ENCODE assay signal across 1 cellular context in genomic region chr2:201642579-201643215, GRCh38.
TF ChIP-seq lines count a peak whose summit lies in the region.

No MANE protein-coding gene starts in this region.

TF ChIP-seq in HepG2, 621 proteins besides CTCF, POLR2A, EP300 and RAD21 (continued from another document and continues in another):
- TF ChIP-seq HMGXB3 (CRISPR knock-in tag; IDR thresholded peaks at IDR 0.05; ENCODE audit: borderline replicate concordance): peak; percentile 83
- TF ChIP-seq XRCC5 (optimal IDR thresholded peaks at IDR 0.05; ENCODE audit: low read length): peak; percentile 49
- peak; percentile 62; the same call in 1 of the 2 replicates for TF ChIP-seq DZIP1 (CRISPR knock-in tag; IDR thresholded peaks at IDR 0.05)
- no peak for TF ChIP-seq ZNF335 (CRISPR knock-in tag; IDR thresholded peaks at IDR 0.05)
- peak; percentile 7; the same call in 1 of the 2 replicates for TF ChIP-seq ZNF3 (CRISPR knock-in tag; IDR thresholded peaks at IDR 0.05)
- TF ChIP-seq ARHGAP35 (CRISPR knock-in tag; IDR thresholded peaks at IDR 0.05; ENCODE audit: borderline replicate concordance): 0 out of 2 replicates have a peak, but pooled peaks have one; percentile 80
- no peak for TF ChIP-seq PRPF4 (IDR thresholded peaks at IDR 0.05; ENCODE audit: low read depth, low read length, poor library complexity, severe bottlenecking)
- peak; percentile 95 for TF ChIP-seq BORCS8-MEF2B (CRISPR knock-in tag; IDR thresholded peaks at IDR 0.05)
- peak; percentile 69; the same call in 1 of the 2 replicates for TF ChIP-seq GZF1 (CRISPR knock-in tag; IDR thresholded peaks at IDR 0.05)
- TF ChIP-seq CERS6 (CRISPR knock-in tag; IDR thresholded peaks at IDR 0.05): no peak
- peak; percentile 90; the same call in 1 of the 2 replicates for TF ChIP-seq ZNF235 (CRISPR knock-in tag; IDR thresholded peaks at IDR 0.05; ENCODE audit: borderline replicate concordance)
- peak; percentile 79; the same call in 1 of the 2 replicates for TF ChIP-seq ZNF616 (CRISPR knock-in tag; IDR thresholded peaks at IDR 0.05; ENCODE audit: low read depth)
- TF ChIP-seq U2AF2 (IDR thresholded peaks at IDR 0.05; ENCODE audit: low read depth, low read length): peak; percentile 56; the same call in 1 of the 2 replicates
- peak; percentile 69; the same call in 1 of the 2 replicates for TF ChIP-seq NFKB2 (CRISPR knock-in tag; IDR thresholded peaks at IDR 0.05; ENCODE audit: borderline replicate concordance)
- peak; percentile 95 for TF ChIP-seq RBFOX2 (IDR thresholded peaks at IDR 0.05; ENCODE audit: low read depth, low read length)
- TF ChIP-seq ZBTB2 (CRISPR knock-in tag; IDR thresholded peaks at IDR 0.05; ENCODE audit: low read depth): no peak
- TF ChIP-seq KDM5A (IDR thresholded peaks at IDR 0.05; ENCODE audit: borderline replicate concordance, low read length): peak; percentile 97
- peak; percentile 79 for TF ChIP-seq ZSCAN21 (CRISPR knock-in tag; IDR thresholded peaks at IDR 0.05; ENCODE audit: borderline replicate concordance)
- TF ChIP-seq SRF (IDR thresholded peaks at IDR 0.05; ENCODE audit: low read depth, low read length): peak; percentile 61; the same call in 1 of the 2 replicates
- TF ChIP-seq KDM6A (CRISPR knock-in tag; IDR thresholded peaks at IDR 0.05; ENCODE audit: low read depth): no peak
- TF ChIP-seq ATF7-NPFF (CRISPR knock-in tag; IDR thresholded peaks at IDR 0.05; ENCODE audit: low read depth): peak; percentile 95
- no peak; the same call in 1 of the 2 replicates for TF ChIP-seq ZNF367 (CRISPR knock-in tag; IDR thresholded peaks at IDR 0.05; ENCODE audit: borderline replicate concordance)
- no peak for TF ChIP-seq NR2F2 (IDR thresholded peaks at IDR 0.05; ENCODE audit: borderline replicate concordance, low read depth)
- peak; percentile 86 for TF ChIP-seq AGO2 (optimal IDR thresholded peaks at IDR 0.05; ENCODE audit: low read depth, low read length)
- TF ChIP-seq RBM22 (optimal IDR thresholded peaks at IDR 0.05; ENCODE audit: low read length): no peak
- TF ChIP-seq ZNF629 (CRISPR knock-in tag; conservative IDR thresholded peaks at IDR 0.05): peak; percentile 16; the same call in 1 of the 2 replicates
- peak; percentile 98 for TF ChIP-seq ZBTB1 (CRISPR knock-in tag; IDR thresholded peaks at IDR 0.05; ENCODE audit: borderline replicate concordance)
- TF ChIP-seq KDM3A (CRISPR knock-in tag; IDR thresholded peaks at IDR 0.05; ENCODE audit: low read depth): 0 out of 2 replicates have a peak, but pooled peaks have one; percentile 79
- no peak for TF ChIP-seq ETS1 (CRISPR knock-in tag; IDR thresholded peaks at IDR 0.05)
- TF ChIP-seq ZNF589 (CRISPR knock-in tag; conservative IDR thresholded peaks at IDR 0.05): peak; percentile 42; the same call in 1 of the 2 replicates
- peak; percentile 58 for TF ChIP-seq ZNF331 (CRISPR knock-in tag; IDR thresholded peaks at IDR 0.05)
- 0 out of 2 replicates have a peak, but pooled peaks have one; percentile 24 for TF ChIP-seq PPARG (CRISPR knock-in tag; conservative IDR thresholded peaks at IDR 0.05)
- peak; percentile 58; the same call in 1 of the 2 replicates for TF ChIP-seq TBX2 (CRISPR knock-in tag; IDR thresholded peaks at IDR 0.05; ENCODE audit: borderline replicate concordance)
- TF ChIP-seq ZNF296 (CRISPR knock-in tag; conservative IDR thresholded peaks at IDR 0.05): no peak
- no peak for TF ChIP-seq E2F5 (CRISPR knock-in tag; conservative IDR thresholded peaks at IDR 0.05)
- TF ChIP-seq NFAT5 (CRISPR knock-in tag; IDR thresholded peaks at IDR 0.05): peak; percentile 49; the same call in 1 of the 2 replicates
- TF ChIP-seq ZNF350 (CRISPR knock-in tag; IDR thresholded peaks at IDR 0.05; ENCODE audit: borderline replicate concordance, low read depth): peak; percentile 44; the same call in 1 of the 2 replicates
- no peak for TF ChIP-seq SIX1 (CRISPR knock-in tag; IDR thresholded peaks at IDR 0.05; ENCODE audit: borderline replicate concordance)
- no peak for TF ChIP-seq TCF12 (IDR thresholded peaks at IDR 0.05)
- 0 out of 2 replicates have a peak, but pooled peaks have one; percentile 51 for TF ChIP-seq TCF12 (CRISPR knock-in tag; IDR thresholded peaks at IDR 0.05)
- no peak for TF ChIP-seq THRA (CRISPR knock-in tag; IDR thresholded peaks at IDR 0.05; ENCODE audit: borderline replicate concordance)
- no peak for TF ChIP-seq POLR2AphosphoS2 (IDR thresholded peaks at IDR 0.05; ENCODE audit: low read depth, low read length)
- TF ChIP-seq SP140L (CRISPR knock-in tag; IDR thresholded peaks at IDR 0.05; ENCODE audit: borderline replicate concordance): no peak; the same call in 1 of the 2 replicates
- TF ChIP-seq MAFG (CRISPR knock-in tag; IDR thresholded peaks at IDR 0.05): 0 out of 2 replicates have a peak, but pooled peaks have one; percentile 42
- no peak for TF ChIP-seq ZNF775 (CRISPR knock-in tag; IDR thresholded peaks at IDR 0.05; ENCODE audit: borderline replicate concordance)
- peak; percentile 18; the same call in 1 of the 2 replicates for TF ChIP-seq ESRRA (CRISPR knock-in tag; IDR thresholded peaks at IDR 0.05; ENCODE audit: low read depth)
